Comparison of ENCODE assay signal across 8 cellular contexts in the genomic region with DNA sequence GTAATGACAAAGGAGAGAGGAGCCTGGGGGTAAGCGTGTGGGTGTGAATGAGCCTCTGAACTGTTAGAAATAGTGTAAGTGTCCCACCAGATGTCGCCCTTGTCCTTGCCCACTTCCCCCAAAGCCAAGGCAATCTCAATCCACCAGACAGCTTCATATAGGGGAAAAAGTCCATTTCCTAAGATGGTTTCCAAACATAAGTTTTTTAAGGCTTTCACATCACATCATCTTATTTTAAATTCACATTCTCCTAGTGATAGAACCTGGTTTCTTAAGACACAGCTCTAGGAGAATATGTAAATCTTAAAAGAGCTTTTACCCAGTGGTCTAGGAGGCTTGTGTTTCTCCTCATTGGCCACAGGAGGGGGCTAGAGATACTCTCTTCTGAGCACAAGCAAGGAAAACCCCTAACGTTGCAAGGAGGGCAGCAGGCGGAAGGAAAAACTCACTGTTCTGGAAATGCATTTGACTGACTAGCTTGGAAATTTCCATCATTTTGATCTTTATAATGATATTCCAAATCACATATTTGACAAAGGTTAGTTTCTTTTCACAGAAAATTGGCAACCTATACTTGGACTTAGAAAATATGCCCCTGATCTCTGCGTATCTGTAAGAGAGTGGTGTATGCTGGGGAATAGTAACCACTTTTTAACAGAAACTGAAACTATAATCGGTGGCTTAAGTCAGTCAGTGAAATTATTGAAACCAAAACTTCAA. TPM values are rescaled to one million over a fixed set of nuclear protein-coding genes. Genes with fewer than 3 reads are reported as not detected.
DNase-seq lines count a peak whose midpoint lies in the region; ATAC-seq, FAIRE-seq and TF ChIP-seq lines count a peak whose summit lies in the region.

No MANE protein-coding gene starts in this region.

- no peaks in the 10 kb centered on the region for H4K20me1 ChIP-seq in HepG2 (ENCODE audit: insufficient read depth, low read length)

- no peaks in the 10 kb centered on the region for H3K36me3 ChIP-seq in HepG2 (replicated peaks in 1 of 2; ENCODE audit: control insufficient read depth in 1 of 2, insufficient read depth in 2 of 2, low read length in 2 of 2)

- BruUV-seq in HepG2 (replicated peaks; lab: Mats Ljungman, UMichigan), result no TSS peak

- H3K4me3 ChIP-seq in choroid plexus epithelial cell (ENCODE audit: low read depth, low read length) (peak overlapping the region; percentile 51), HepG2 (replicated peaks in 1 of 3; ENCODE audit: insufficient read depth in 1 of 3, low read depth in 2 of 3, low read length in 3 of 3) (peak overlapping the region; percentile 36 to 60 (median 57))

- H3K27me3 ChIP-seq in HepG2 (ENCODE audit: control insufficient read depth in 1 of 2, insufficient read depth in 2 of 2, low read length in 2 of 2), result peaks cover 0 to 9% of the 10 kb centered on the region in 2 experiments; a peak in 1 of 5 replicates

- WGBS in HepG2 (ENCODE audit: low lambda C conversion rate), result 6% methylated on average over 6 of the region's 6 CpGs

- ATAC-seq in GM18873 (IDR thresholded peaks at IDR 0.05; ENCODE audit: low FRiP score, unreplicated experiment), result peak; percentile 81
- ATAC-seq in HG03135 (IDR thresholded peaks at IDR 0.05; ENCODE audit: unreplicated experiment), result peak; percentile 87
- peak; percentile 93 for ATAC-seq in activated B cell treated with CpG ODN at 0.5 μM for 24 hours (ENCODE audit: low read depth)
- ATAC-seq in HepG2, result peak; percentile 95

- peaks cover 5% of the 10 kb centered on the region for H3K9me3 Mint-ChIP-seq in activated B cell treated with CpG ODN at 0.5 μM for 24 hours

- POLR2A ChIA-PET in activated B cell treated with CpG ODN at 0.5 μM for 24 hours (lab: Charles Lee) (interaction anchor here (0.6 to 2.2 kb wide), 16 partner anchors 51 to 763 kb away, joined by 3 to 35 read pairs (median 4); partner anchors contain the start of genes BCL10, C1orf52, CTBS and MCOLN2), HepG2 (lab: Yijun Ruan, JAX) (interaction anchor here (1.0 kb wide), 2 partner anchors 315 to 763 kb away, joined by 3 to 7 read pairs; partner anchors contain the start of genes C1orf52 and ZNHIT6)

- peak; percentile 100 for TF ChIP-seq CTCF in activated B cell treated with CpG ODN at 0.5 μM for 24 hours (IDR thresholded peaks at IDR 0.05)
- peak; percentile 67 for TF ChIP-seq CTCF in choroid plexus epithelial cell (conservative IDR thresholded peaks at IDR 0.05; ENCODE audit: low read depth, low read length)
- peak; percentile 77 for TF ChIP-seq CTCF in HepG2 (CRISPR knock-in tag; IDR thresholded peaks at IDR 0.05)

- peak; percentile 55; the same call in 1 of the 2 replicates for TF ChIP-seq RAD21 in HepG2 (CRISPR knock-in tag; IDR thresholded peaks at IDR 0.05)

- CTCF ChIA-PET in activated B cell treated with CpG ODN at 0.5 μM for 24 hours (lab: Charles Lee) (interaction anchor here (0.6 to 8.9 kb wide), 49 partner anchors 9 to 1074 kb away, joined by 3 to 366 read pairs (median 4); partner anchors contain the start of genes BCL10, C1orf52, MCOLN2 and SYDE2), HepG2 (lab: Yijun Ruan, JAX; ENCODE audit: low intra/inter-chr PET ratio, low total read pairs) (interaction anchor here (1.2 to 2.4 kb wide), 7 partner anchors 9 to 558 kb away, joined by 3 to 25 read pairs (median 8); partner anchors contain the start of gene C1orf52)

- in situ Hi-C loops in HepG2 (cut with HindIII; ENCODE audit: extremely low pct_ligation_motif_present, low pct_unique_long_range_greater_than_20kb), result loop anchor here (5.0 kb wide), 1 partner anchor 312 kb away; the partner anchor contains the start of gene C1orf52

- H3K9me3 ChIP-seq in HepG2 (ENCODE audit: low read length), result no peaks in the 10 kb centered on the region

- no peak overlapping the region for H3K27ac ChIP-seq in HepG2 (ENCODE audit: extremely low read length, insufficient read depth, low read length)

- H3K27me3 Mint-ChIP-seq in activated B cell treated with CpG ODN at 0.5 μM for 24 hours, result no peaks in the 10 kb centered on the region

- H3K36me3 Mint-ChIP-seq in activated B cell treated with CpG ODN at 0.5 μM for 24 hours (ENCODE audit: low read depth), result peaks cover 44% of the 10 kb centered on the region

- DNase-seq in AG20443 (ENCODE audit: low spot score) (peak; percentile 82), NCI-H2196 (lab: John Stamatoyannopoulos, UW; ENCODE audit: unreplicated experiment) (peak; percentile 79), activated B cell treated with CpG ODN at 0.5 μM for 24 hours (peak; percentile 26), choroid plexus epithelial cell (ENCODE audit: low read depth) (peak; percentile 97), HepG2 (ENCODE audit: low spot score) (peak; percentile 84)
- peak; percentile 31 to 72 for DNase-seq in stimulated activated CD4-positive, alpha-beta T cell treated with anti-CD3 and anti-CD28 coated beads, Interleukin-4, amount 100 ng/mL, for 4 hours

- H3K9ac ChIP-seq in HepG2 (ENCODE audit: insufficient read depth, low read depth, low read length), result peak overlapping the region; percentile 48; the same call in 1 of the 2 replicates

- peaks cover 17% of the 10 kb centered on the region for H3K4me1 Mint-ChIP-seq in activated B cell treated with CpG ODN at 0.5 μM for 24 hours

- no peak for TF ChIP-seq POLR2A in HepG2 (IDR thresholded peaks at IDR 0.05; ENCODE audit: insufficient read depth in 1 of 2, low read depth in 2 of 2, low read length in 2 of 2)

- TF ChIP-seq EP300 in HepG2 (IDR thresholded peaks at IDR 0.05; ENCODE audit: low read depth in 2 of 2, low read length in 2 of 2) (no peak), HepG2 (CRISPR knock-in tag; IDR thresholded peaks at IDR 0.05; ENCODE audit: borderline replicate concordance) (no peak)

- H3K27ac Mint-ChIP-seq in activated B cell treated with CpG ODN at 0.5 μM for 24 hours, result peak overlapping the region; percentile 95

- H3K4me3 Mint-ChIP-seq in activated B cell treated with CpG ODN at 0.5 μM for 24 hours, result peak overlapping the region; percentile 86

- peaks cover 5% of the 10 kb centered on the region for H3K4me1 ChIP-seq in HepG2 (ENCODE audit: insufficient read depth, low read length)

- H2AFZ ChIP-seq in HepG2 (ENCODE audit: low read length), result peak overlapping the region; percentile 90

- H3K79me2 ChIP-seq in HepG2 (ENCODE audit: insufficient read depth, low read length), result no peaks in the 10 kb centered on the region

- intact Hi-C loops in activated B cell treated with CpG ODN at 0.5 μM for 24 hours (cut with micrococcal nuclease) (loop anchor here (1.0 to 10.0 kb wide), 13 partner anchors 27 to 760 kb away; partner anchors contain the start of genes C1orf52, CCN1, MCOLN3 and SAMD13), HepG2 (cut with micrococcal nuclease; ENCODE audit: unreplicated experiment) (loop anchor here (1.0 to 10.0 kb wide), 6 partner anchors 82 to 314 kb away; partner anchors contain the start of genes C1orf52 and SYDE2)

- FAIRE-seq in HepG2 (lab: Jason Lieb, UNC), result peak; percentile 87

- peak overlapping the region; percentile 69 for H3K4me2 ChIP-seq in HepG2 (ENCODE audit: low read depth, low read length)

RNA-seq across cellular contexts. Expression of gene LPAR3, which starts 51.9 kb away (rescaled TPM):
- total RNA-seq in activated B cell treated with CpG ODN at 0.5 μM for 24 hours, result 0.59 and 0.62 TPM in 2 replicates
- not detected in 2 replicates for total RNA-seq in HepG2 (2016; rRNA removed; fragmentation: Illumina TruSeq; extraction: Trizol)
- not detected in 2 replicates for total RNA-seq in HepG2 (2016; cell fraction: cytosol; rRNA removed; fragmentation: Illumina TruSeq; extraction: Trizol; ENCODE audit: low read depth)
- total RNA-seq in HepG2 (2016; cell fraction: insoluble cytoplasmic fraction; rRNA removed; fragmentation: Illumina TruSeq; extraction: Trizol), result not detected in 2 replicates
- total RNA-seq in HepG2 (2016; cell fraction: membrane; rRNA removed; fragmentation: Illumina TruSeq; extraction: Trizol), result not detected in 2 replicates
- not detected in 2 replicates for total RNA-seq in HepG2 (2016; cell fraction: nucleus; rRNA removed; fragmentation: Illumina TruSeq; extraction: Trizol)
- polyA plus RNA-seq in HepG2 (2011; rRNA removed), result not detected in 2 replicates
- polyA plus RNA-seq in HepG2 (2011; cell fraction: cytosol; rRNA removed), result not detected in 2 replicates
- not detected in 2 replicates for polyA plus RNA-seq in HepG2 (2011; cell fraction: nucleus; rRNA removed)
- polyA plus RNA-seq in HepG2 (2012), result not detected in 2 replicates
- not detected in 2 replicates for polyA plus RNA-seq in HepG2 (2016; cell fraction: cytosol; fragmentation: Illumina TruSeq; extraction: Trizol; ENCODE audit: low read depth)
- not detected in 2 replicates for polyA plus RNA-seq in HepG2 (2016; cell fraction: insoluble cytoplasmic fraction; fragmentation: Illumina TruSeq; extraction: Trizol; ENCODE audit: low read depth)
- not detected in 2 replicates for polyA plus RNA-seq in HepG2 (2016; cell fraction: membrane; fragmentation: Illumina TruSeq; extraction: Trizol; ENCODE audit: low read depth)
- not detected in 2 replicates for polyA plus RNA-seq in HepG2 (2016; cell fraction: nucleus; fragmentation: Illumina TruSeq; extraction: Trizol; ENCODE audit: insufficient read depth, low read depth)
- polyA minus RNA-seq in HepG2 (2011; rRNA and poly(A)+ RNA removed; ENCODE audit: low replicate concordance), result not detected in 2 replicates
- polyA minus RNA-seq in HepG2 (2011; cell fraction: cytosol; rRNA and poly(A)+ RNA removed), result not detected in 2 replicates
- not detected in 2 replicates for polyA minus RNA-seq in HepG2 (2011; cell fraction: nucleus; rRNA and poly(A)+ RNA removed)

RNA-seq across cellular contexts. Expression of gene MCOLN2, which starts 52.0 kb away (rescaled TPM):
- total RNA-seq in activated B cell treated with CpG ODN at 0.5 μM for 24 hours (60.1 and 80.2 TPM in 2 replicates), HepG2 (2016; rRNA removed; fragmentation: Illumina TruSeq; extraction: Trizol) (not detected in 2 replicates)
- not detected in 2 replicates for total RNA-seq in HepG2 (2016; cell fraction: cytosol; rRNA removed; fragmentation: Illumina TruSeq; extraction: Trizol; ENCODE audit: low read depth)
- not detected in 2 replicates for total RNA-seq in HepG2 (2016; cell fraction: insoluble cytoplasmic fraction; rRNA removed; fragmentation: Illumina TruSeq; extraction: Trizol)
- not detected in 2 replicates for total RNA-seq in HepG2 (2016; cell fraction: membrane; rRNA removed; fragmentation: Illumina TruSeq; extraction: Trizol)
- not detected in 2 replicates for total RNA-seq in HepG2 (2016; cell fraction: nucleus; rRNA removed; fragmentation: Illumina TruSeq; extraction: Trizol)
- not detected in 2 replicates for polyA plus RNA-seq in HepG2 (2011; rRNA removed)
- polyA plus RNA-seq in HepG2 (2011; cell fraction: cytosol; rRNA removed), result not detected in 2 replicates
- polyA plus RNA-seq in HepG2 (2011; cell fraction: nucleus; rRNA removed), result 0.27 TPM in 1 of 2 replicates, not detected in the other
- polyA plus RNA-seq in HepG2 (2012), result not detected in 2 replicates
- not detected in 2 replicates for polyA plus RNA-seq in HepG2 (2016; cell fraction: cytosol; fragmentation: Illumina TruSeq; extraction: Trizol; ENCODE audit: low read depth)
- not detected in 2 replicates for polyA plus RNA-seq in HepG2 (2016; cell fraction: insoluble cytoplasmic fraction; fragmentation: Illumina TruSeq; extraction: Trizol; ENCODE audit: low read depth)
- not detected in 2 replicates for polyA plus RNA-seq in HepG2 (2016; cell fraction: membrane; fragmentation: Illumina TruSeq; extraction: Trizol; ENCODE audit: low read depth)
- not detected in 2 replicates for polyA plus RNA-seq in HepG2 (2016; cell fraction: nucleus; fragmentation: Illumina TruSeq; extraction: Trizol; ENCODE audit: insufficient read depth, low read depth)
- polyA minus RNA-seq in HepG2 (2011; rRNA and poly(A)+ RNA removed; ENCODE audit: low replicate concordance), result not detected in 2 replicates
- not detected in 2 replicates for polyA minus RNA-seq in HepG2 (2011; cell fraction: cytosol; rRNA and poly(A)+ RNA removed)
- not detected in 2 replicates for polyA minus RNA-seq in HepG2 (2011; cell fraction: nucleus; rRNA and poly(A)+ RNA removed)

Comparison
In these comparisons a context has a peak if more than half of its experiments do, and no peak if none do; other contexts are left out.
1. DNase-seq: peak in every context shown above with its lines; median percentile 97 in choroid plexus epithelial cell; 84 in HepG2; 82 in AG20443; 79 in NCI-H2196; 52 in stimulated activated CD4-positive, alpha-beta T cell treated with anti-CD3 and anti-CD28 coated beads, Interleukin-4, amount 100 ng/mL, for 4 hours; 26 in activated B cell treated with CpG ODN at 0.5 μM for 24 hours.
2. RNA of gene MCOLN2, which starts 52.0 kb away (total RNA-seq): 60.1 to 80.2 TPM in activated B cell treated with CpG ODN at 0.5 μM for 24 hours; not detected in HepG2; every median in the first group is over 10 times any median in the second.
3. Peak in every context shown above with its lines, with median percentiles within 50 percentile points of each other: ATAC-seq and CTCF ChIP-seq.